Comparison of ENCODE assay signal across 1 cellular context in the genomic region with DNA sequence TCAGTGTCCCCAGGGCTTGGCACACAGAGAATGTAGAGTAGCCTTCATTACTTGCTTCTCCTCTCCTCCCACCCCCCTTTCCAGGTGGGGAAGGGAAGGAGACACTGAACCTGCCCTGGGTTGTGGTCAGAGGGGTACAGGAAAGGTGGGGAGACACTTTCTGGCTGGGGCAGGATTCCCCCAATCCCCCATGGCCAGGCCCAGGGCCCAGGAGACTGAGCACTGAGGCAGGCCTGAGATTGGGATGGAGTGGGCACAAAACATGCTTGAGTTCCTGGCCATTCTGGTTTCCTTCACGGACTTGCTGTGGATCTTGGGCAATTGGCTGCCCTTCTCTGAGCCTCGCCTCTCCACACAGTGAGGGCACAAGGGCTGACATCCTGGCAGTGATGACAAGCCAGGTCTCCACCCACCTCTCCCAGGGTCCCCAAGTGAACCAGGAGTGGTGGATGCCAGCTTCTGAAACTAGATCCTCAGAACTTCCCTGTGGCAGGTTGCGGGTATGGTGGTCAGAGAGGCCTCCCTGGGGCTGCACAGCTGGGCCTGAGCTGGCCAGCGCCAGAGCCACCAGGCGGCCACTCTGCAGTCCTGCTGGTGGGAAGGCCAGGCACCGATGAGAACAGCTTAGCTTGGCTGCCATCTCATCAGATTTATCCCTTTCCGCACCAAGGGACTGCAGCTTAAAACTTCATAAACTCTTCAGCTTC.
TF ChIP-seq lines count a peak whose summit lies in the region.

No MANE protein-coding gene starts in this region.

TF ChIP-seq in H1, 55 proteins besides CTCF, POLR2A, EP300 and RAD21:
- TF ChIP-seq KDM5A (IDR thresholded peaks at IDR 0.05; ENCODE audit: low read length) (no peak), CBX8 (IDR thresholded peaks at IDR 0.05; ENCODE audit: borderline replicate concordance, low read depth, low read length) (no peak), HDAC2 (IDR thresholded peaks at IDR 0.05; ENCODE audit: borderline replicate concordance in 1 of 2, low read depth in 2 of 2, low read length in 2 of 2) (no peak), JUND (IDR thresholded peaks at IDR 0.05; ENCODE audit: low read length) (no peak), SUZ12 (IDR thresholded peaks at IDR 0.05; ENCODE audit: low read length) (no peak), EZH2 (IDR thresholded peaks at IDR 0.05; ENCODE audit: low read depth, low read length, severe bottlenecking) (no peak), NANOG (IDR thresholded peaks at IDR 0.05; ENCODE audit: insufficient read depth, low read depth, low read length, poor library complexity, severe bottlenecking) (no peak), SIRT6 (IDR thresholded peaks at IDR 0.05; ENCODE audit: low read length) (no peak), SIN3A (conservative IDR thresholded peaks at IDR 0.05 in 1 of 2, IDR thresholded peaks at IDR 0.05 in 1 of 2; ENCODE audit: low read depth in 1 of 2, low read length in 2 of 2) (no peak), KDM1A (IDR thresholded peaks at IDR 0.05; ENCODE audit: borderline replicate concordance, low read length) (no peak), GTF2F1 (IDR thresholded peaks at IDR 0.05; ENCODE audit: borderline replicate concordance, low read depth, low read length) (no peak), SP2 (IDR thresholded peaks at IDR 0.05; ENCODE audit: low read length) (no peak), CTBP2 (IDR thresholded peaks at IDR 0.05; ENCODE audit: borderline replicate concordance, insufficient read depth, insufficient read length, low read length) (no peak), RXRA (IDR thresholded peaks at IDR 0.05; ENCODE audit: insufficient read depth, low read depth, low read length) (no peak), ASH2L (IDR thresholded peaks at IDR 0.05; ENCODE audit: low read length) (no peak)
- TF ChIP-seq, protein P1, sequence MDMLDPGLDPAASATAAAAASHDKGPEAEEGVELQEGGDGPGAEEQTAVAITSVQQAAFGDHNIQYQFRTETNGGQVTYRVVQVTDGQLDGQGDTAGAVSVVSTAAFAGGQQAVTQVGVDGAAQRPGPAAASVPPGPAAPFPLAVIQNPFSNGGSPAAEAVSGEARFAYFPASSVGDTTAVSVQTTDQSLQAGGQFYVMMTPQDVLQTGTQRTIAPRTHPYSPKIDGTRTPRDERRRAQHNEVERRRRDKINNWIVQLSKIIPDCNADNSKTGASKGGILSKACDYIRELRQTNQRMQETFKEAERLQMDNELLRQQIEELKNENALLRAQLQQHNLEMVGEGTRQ (IDR thresholded peaks at IDR 0.05; ENCODE audit: low read length) = no peak
- TF ChIP-seq, protein P2, sequence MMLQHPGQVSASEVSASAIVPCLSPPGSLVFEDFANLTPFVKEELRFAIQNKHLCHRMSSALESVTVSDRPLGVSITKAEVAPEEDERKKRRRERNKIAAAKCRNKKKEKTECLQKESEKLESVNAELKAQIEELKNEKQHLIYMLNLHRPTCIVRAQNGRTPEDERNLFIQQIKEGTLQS (IDR thresholded peaks at IDR 0.05; ENCODE audit: insufficient read depth, low read depth, low read length) = no peak
TF ChIP-seq in H1: peak in this region for 0.
